ENCODE assay signal across 10 cellular contexts in genomic region chr2:101349893-101350662, GRCh38. TPM values are rescaled to one million over a fixed set of nuclear protein-coding genes. Genes with fewer than 3 reads are reported as not detected.
DNase-seq lines count a peak whose midpoint lies in the region; ATAC-seq lines count a peak whose summit lies in the region.
"Had no signal": no experiment of that assay in that cellular context is flagged by ENCODE, and none has a peak within 500 bp of the region (broad histone marks: within the 10 kb centered on the region; RNA-seq: fewer than 3 reads in every experiment).

No MANE protein-coding gene starts in this region.

- H3K27ac ChIP-seq in temporal lobe (ENCODE audit: low read depth, low read length) = peak overlapping the region; percentile 94
- H3K27ac ChIP-seq: neutrophil had no signal

- peak; percentile 72 for DNase-seq in activated CD4-positive, alpha-beta T cell treated with anti-CD3 and anti-CD28 coated beads, Interleukin-2, amount 10 ng/mL, durations not matched to agents 24 days and 14 days
- DNase-seq in activated CD4-positive, alpha-beta T cell treated with anti-CD3 and anti-CD28 coated beads, Interleukin-2, amount 50 U/mL, for 4 hours = no peak
- DNase-seq in head of caudate nucleus = peak in 31 of 42 donors; percentile 9 to 88 (median 57)
- no peak for DNase-seq in immature natural killer cell
- DNase-seq in SIG-M5 treated with dmso at 0.1 percent for 504 hours (lab: John Stamatoyannopoulos, UW; ENCODE audit: unreplicated experiment) = no peak
- DNase-seq in activated naive CD4-positive, alpha-beta T cell treated with Interleukin-2 at 50 U/mL for 16 hours = no peak
- DNase-seq: NCI-H2107 had no signal

- peak; percentile 42 for ATAC-seq in activated T-helper 17 cell treated with anti-CD3 and anti-CD28 coated beads, Interleukin-2, amount 50 U/mL, for 72 hours (replicated peaks)

- intact Hi-C loops in activated CD4-positive, alpha-beta T cell treated with anti-CD3 and anti-CD28 coated beads, Interleukin-2, amount 10 ng/mL, durations not matched to agents 24 days and 14 days (cut with micrococcal nuclease) = no loop called here
- intact Hi-C loops in head of caudate nucleus (cut with DNase I) = loop anchor here (10.0 kb wide), 1 partner anchor 485 kb away; no protein-coding TSS in a partner anchor

- H3K27ac Mint-ChIP-seq in activated CD4-positive, alpha-beta T cell treated with anti-CD3 and anti-CD28 coated beads, Interleukin-2, amount 10 ng/mL, durations not matched to agents 24 days and 14 days = no peak overlapping the region
- no peak overlapping the region for H3K27ac Mint-ChIP-seq in activated T-helper 17 cell treated with anti-CD3 and anti-CD28 coated beads, Interleukin-2, amount 50 U/mL, for 72 hours
- peak overlapping the region in 1 of 6 donors; percentile 24 for H3K27ac Mint-ChIP-seq in immature natural killer cell

- H3K4me3 Mint-ChIP-seq in activated CD4-positive, alpha-beta T cell treated with anti-CD3 and anti-CD28 coated beads, Interleukin-2, amount 10 ng/mL, durations not matched to agents 24 days and 14 days = no peak overlapping the region
- no peak overlapping the region for H3K4me3 Mint-ChIP-seq in activated T-helper 17 cell treated with anti-CD3 and anti-CD28 coated beads, Interleukin-2, amount 50 U/mL, for 72 hours
- no peak overlapping the region for H3K4me3 Mint-ChIP-seq in immature natural killer cell

- peaks cover 7% of the 10 kb centered on the region for H3K4me1 Mint-ChIP-seq in activated CD4-positive, alpha-beta T cell treated with anti-CD3 and anti-CD28 coated beads, Interleukin-2, amount 10 ng/mL, durations not matched to agents 24 days and 14 days
- H3K4me1 Mint-ChIP-seq in activated T-helper 17 cell treated with anti-CD3 and anti-CD28 coated beads, Interleukin-2, amount 50 U/mL, for 72 hours = peaks cover 4% of the 10 kb centered on the region
- no peaks in the 10 kb centered on the region for H3K4me1 Mint-ChIP-seq in immature natural killer cell

- no peaks in the 10 kb centered on the region for H3K9me3 Mint-ChIP-seq in activated CD4-positive, alpha-beta T cell treated with anti-CD3 and anti-CD28 coated beads, Interleukin-2, amount 10 ng/mL, durations not matched to agents 24 days and 14 days
- H3K9me3 Mint-ChIP-seq in activated T-helper 17 cell treated with anti-CD3 and anti-CD28 coated beads, Interleukin-2, amount 50 U/mL, for 72 hours = no peaks in the 10 kb centered on the region
- H3K9me3 Mint-ChIP-seq in immature natural killer cell = no peaks in the 10 kb centered on the region

- peaks cover 8% of the 10 kb centered on the region for H3K27me3 Mint-ChIP-seq in activated CD4-positive, alpha-beta T cell treated with anti-CD3 and anti-CD28 coated beads, Interleukin-2, amount 10 ng/mL, durations not matched to agents 24 days and 14 days
- H3K27me3 Mint-ChIP-seq in activated T-helper 17 cell treated with anti-CD3 and anti-CD28 coated beads, Interleukin-2, amount 50 U/mL, for 72 hours = no peaks in the 10 kb centered on the region
- H3K27me3 Mint-ChIP-seq in immature natural killer cell (ENCODE audit: low read depth in 3 of 3) = peaks cover 0 to 3% (median 0%) of the 10 kb centered on the region in 3 donors

- no peaks in the 10 kb centered on the region for H3K36me3 Mint-ChIP-seq in activated CD4-positive, alpha-beta T cell treated with anti-CD3 and anti-CD28 coated beads, Interleukin-2, amount 10 ng/mL, durations not matched to agents 24 days and 14 days (ENCODE audit: low read depth)
- no peaks in the 10 kb centered on the region for H3K36me3 Mint-ChIP-seq in activated T-helper 17 cell treated with anti-CD3 and anti-CD28 coated beads, Interleukin-2, amount 50 U/mL, for 72 hours (ENCODE audit: low read depth)
- H3K36me3 Mint-ChIP-seq in immature natural killer cell = no peaks in the 10 kb centered on the region

RNA-seq across cellular contexts. Expression of gene CREG2, which starts 37.2 kb away (rescaled TPM):
- total RNA-seq in activated CD4-positive, alpha-beta T cell treated with anti-CD3 and anti-CD28 coated beads, Interleukin-2, amount 10 ng/mL, durations not matched to agents 24 days and 14 days = not detected in 2 replicates
- total RNA-seq in activated T-helper 17 cell treated with anti-CD3 and anti-CD28 coated beads, Interleukin-2, amount 50 U/mL, for 72 hours = not detected
- 8.1 TPM for total RNA-seq in temporal lobe
- not detected for polyA plus RNA-seq in immature natural killer cell

RNA-seq across cellular contexts. Expression of gene RNF149, which starts 41.6 kb away (rescaled TPM):
- total RNA-seq in activated CD4-positive, alpha-beta T cell treated with anti-CD3 and anti-CD28 coated beads, Interleukin-2, amount 10 ng/mL, durations not matched to agents 24 days and 14 days = 40.3 and 40.7 TPM in 2 replicates
- 100 to 1,000 TPM in 1 of 2 donors, 10 to 100 TPM in 1; 83.5 to 108 TPM for total RNA-seq in activated T-helper 17 cell treated with anti-CD3 and anti-CD28 coated beads, Interleukin-2, amount 50 U/mL, for 72 hours
- 33.9 TPM for total RNA-seq in temporal lobe
- 10 to 100 TPM; 45.5 to 79.9 (median 50.9) TPM for polyA plus RNA-seq in immature natural killer cell

Comparison
In these comparisons a context has a peak if more than half of its experiments do, and no peak if none do; other contexts are left out.
1. DNase-seq: peak in activated CD4-positive, alpha-beta T cell treated with anti-CD3 and anti-CD28 coated beads, Interleukin-2, amount 10 ng/mL, durations not matched to agents 24 days and 14 days (single experiment) and head of caudate nucleus (31 of 42); none in activated CD4-positive, alpha-beta T cell treated with anti-CD3 and anti-CD28 coated beads, Interleukin-2, amount 50 U/mL, for 4 hours (0 of 2), immature natural killer cell (0 of 3), SIG-M5 treated with dmso at 0.1 percent for 504 hours (single experiment) and activated naive CD4-positive, alpha-beta T cell treated with Interleukin-2 at 50 U/mL for 16 hours (single experiment).